1 cellular context compared by ENCODE assay signal in the genomic region with DNA sequence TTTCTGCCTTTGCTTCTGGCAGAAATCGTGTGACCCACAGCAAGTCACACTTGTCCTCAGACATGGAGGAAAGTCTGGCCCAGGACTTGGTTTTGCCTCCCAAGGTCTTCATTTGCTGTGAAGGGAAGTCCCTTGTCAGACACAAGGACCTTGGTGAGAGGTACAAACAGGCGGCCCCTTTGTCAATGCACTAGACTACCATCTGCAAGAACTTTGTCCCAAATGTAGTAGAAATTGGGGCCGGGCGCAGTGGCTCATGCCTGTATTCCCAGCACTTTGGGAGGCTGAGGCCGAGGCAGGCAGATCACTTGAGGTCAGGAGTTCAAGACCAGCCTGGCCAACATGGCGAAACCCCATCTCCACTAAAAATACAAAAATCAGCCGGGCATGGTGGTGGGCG.
TF ChIP-seq lines count a peak whose summit lies in the region.

No MANE protein-coding gene starts in this region.

TF ChIP-seq in K562, 482 proteins besides CTCF, POLR2A, EP300 and RAD21:
- 0 out of 2 replicates have a peak, but pooled peaks have one; percentile 25 for TF ChIP-seq ZNF395 (CRISPR knock-in tag; IDR thresholded peaks at IDR 0.05)
